9 cellular contexts compared by ENCODE assay signal in the genomic region with DNA sequence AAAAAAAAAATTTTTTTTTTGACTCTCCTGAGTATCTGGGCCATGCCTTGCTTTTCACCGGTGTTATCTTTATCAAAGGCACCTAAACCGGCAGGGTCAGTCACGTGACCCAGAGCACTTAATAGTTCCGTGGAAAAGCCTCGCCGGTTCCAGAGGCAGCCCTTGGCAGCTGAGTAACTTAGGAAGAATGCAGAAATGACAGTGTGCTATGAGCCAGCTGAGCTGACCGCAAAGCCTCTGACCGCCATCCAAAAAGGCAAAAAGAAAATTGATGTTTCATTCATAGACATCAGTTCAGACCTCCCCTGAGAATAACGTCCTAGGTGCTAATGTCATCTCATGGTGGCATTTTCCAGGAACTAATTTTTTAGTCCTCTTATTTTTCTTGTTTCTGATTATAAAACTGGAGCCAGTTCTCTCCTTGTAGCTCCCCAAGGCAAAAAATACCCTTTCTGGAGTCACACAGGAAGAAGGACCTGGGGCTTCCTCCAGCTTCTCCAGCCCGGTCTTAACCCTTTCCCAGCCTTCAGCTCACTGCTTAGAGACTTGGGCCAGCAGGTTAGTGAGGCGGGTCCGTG.
DNase-seq lines count a peak whose midpoint lies in the region; TF ChIP-seq lines count a peak whose summit lies in the region.
"Had no signal": no experiment of that assay in that cellular context is flagged by ENCODE, and none has a peak within 500 bp of the region (broad histone marks: within the 10 kb centered on the region; RNA-seq: fewer than 3 reads in every experiment).

No MANE protein-coding gene starts in this region.

- TF ChIP-seq EP300 in esophagus muscularis mucosa (IDR thresholded peaks at IDR 0.05) = no peak

- intact Hi-C loops in esophagus muscularis mucosa (cut with DNase I) = loop anchor here (5.0 kb wide), 1 partner anchor 41 kb away; no protein-coding TSS in a partner anchor

- 15% methylated on average over 12 of the region's 12 CpGs for WGBS in esophagus muscularis mucosa

- H3K36me3 ChIP-seq in esophagus muscularis mucosa = peaks cover 0 to 4% (median 2%) of the 10 kb centered on the region in 4 donors
- H3K36me3 ChIP-seq in muscle layer of duodenum (ENCODE audit: control insufficient read depth in 1 of 2, insufficient read depth in 2 of 2, low read length in 2 of 2) = peaks cover 0 to 9% of the 10 kb centered on the region in 2 donors

- TF ChIP-seq CTCF in AG09319 (IDR thresholded peaks at IDR 0.05; ENCODE audit: low read depth, low read length) (no peak), esophagus muscularis mucosa (IDR thresholded peaks at IDR 0.05) (peak in 1 of 3 experiments; percentile 7), GM20000 (IDR thresholded peaks at IDR 0.05; ENCODE audit: extremely low read depth, missing control alignments) (no peak)

- H3K27ac ChIP-seq in esophagus muscularis mucosa (replicated peaks in 1 of 4) = peak overlapping the region; percentile 56 to 79 (median 76)
- peak overlapping the region; percentile 17 for H3K27ac ChIP-seq in muscle layer of duodenum (ENCODE audit: low read length)

- H3K4me3 ChIP-seq in esophagus muscularis mucosa (no peak overlapping the region), muscle layer of duodenum (ENCODE audit: low read depth in 1 of 2, low read length in 2 of 2) (no peak overlapping the region)
- H3K4me3 ChIP-seq: GM12878 had no signal

- TF ChIP-seq POLR2A in esophagus muscularis mucosa (IDR thresholded peaks at IDR 0.05; ENCODE audit: low read depth) = no peak

- H3K4me1 ChIP-seq in esophagus muscularis mucosa (peaks cover 57 to 68% (median 65%) of the 10 kb centered on the region in 4 donors), muscle layer of duodenum (ENCODE audit: control insufficient read depth in 1 of 2, insufficient read depth in 2 of 2, low read length in 2 of 2) (peaks cover 3 to 34% of the 10 kb centered on the region in 2 donors)

- H3K27me3 ChIP-seq in esophagus muscularis mucosa (no peaks in the 10 kb centered on the region), muscle layer of duodenum (ENCODE audit: low read depth, low read length) (no peaks in the 10 kb centered on the region)

- no peaks in the 10 kb centered on the region for H3K9me3 ChIP-seq in esophagus muscularis mucosa
- H3K9me3 ChIP-seq in muscle layer of duodenum (ENCODE audit: control insufficient read depth in 1 of 2, low read length in 2 of 2) = no peaks in the 10 kb centered on the region

- DNase-seq in AG09319 (ENCODE audit: extremely low read depth, low read depth) = peak; percentile 86
- DNase-seq in NCI-H460 (ENCODE audit: extremely low read depth, low read depth) = peak; percentile 68
- no peak for DNase-seq in esophagus muscularis mucosa (ENCODE audit: extremely low spot score)
- DNase-seq in Kasumi-1 (lab: John Stamatoyannopoulos, UW) = no peak
- DNase-seq in stimulated activated CD4-positive, alpha-beta T cell treated with anti-CD3 and anti-CD28 coated beads, Interleukin-12 subunit alpha, Interleukin-12 subunit beta, amount 100 ng/mL, for 4 hours = no peak
- no peak for DNase-seq in GM20000 (ENCODE audit: low spot score)
- DNase-seq in NCI-H748 (lab: John Stamatoyannopoulos, UW; ENCODE audit: unreplicated experiment) = no peak

Comparison
In these comparisons a context has a peak if more than half of its experiments do, and no peak if none do; other contexts are left out.
1. DNase-seq: peak in AG09319 (single experiment) and NCI-H460 (single experiment); none in esophagus muscularis mucosa (single experiment), Kasumi-1 (0 of 2), stimulated activated CD4-positive, alpha-beta T cell treated with anti-CD3 and anti-CD28 coated beads, Interleukin-12 subunit alpha, Interleukin-12 subunit beta, amount 100 ng/mL, for 4 hours (single experiment), GM20000 (single experiment) and NCI-H748 (single experiment).